In genomic region chr2:31965094-31965493, GRCh38 we compare ENCODE assay signal across 2 cellular contexts.
TF ChIP-seq lines count a peak whose summit lies in the region.

No MANE protein-coding gene starts in this region.

TF ChIP-seq in GM23338, 12 proteins besides CTCF, POLR2A, EP300 and RAD21:
- no peak for TF ChIP-seq POLR2AphosphoS5 (IDR thresholded peaks at IDR 0.05; ENCODE audit: low read depth)
- no peak for TF ChIP-seq EZH2phosphoT487 (IDR thresholded peaks at IDR 0.05; ENCODE audit: unreplicated experiment)
- TF ChIP-seq JUNB (IDR thresholded peaks at IDR 0.05; ENCODE audit: unreplicated experiment) = no peak
- TF ChIP-seq REST (IDR thresholded peaks at IDR 0.05; ENCODE audit: unreplicated experiment) = no peak
- no peak for TF ChIP-seq ZNF114 (CRISPR knock-in tag; IDR thresholded peaks at IDR 0.05)
- TF ChIP-seq EZH2 (IDR thresholded peaks at IDR 0.05; ENCODE audit: low read depth, unreplicated experiment) = no peak
- TF ChIP-seq NANOG (IDR thresholded peaks at IDR 0.05; ENCODE audit: borderline replicate concordance) = no peak
- TF ChIP-seq STAT1 (IDR thresholded peaks at IDR 0.05; ENCODE audit: unreplicated experiment) = no peak
- TF ChIP-seq CREB1 (CRISPR knock-in tag; IDR thresholded peaks at IDR 0.05; ENCODE audit: low read depth) = no peak
- no peak for TF ChIP-seq ZNF462 (CRISPR knock-in tag; IDR thresholded peaks at IDR 0.05)
- no peak for TF ChIP-seq ZNF331 (CRISPR knock-in tag; IDR thresholded peaks at IDR 0.05; ENCODE audit: low read depth)
- TF ChIP-seq ETS1 (IDR thresholded peaks at IDR 0.05) = no peak

TF ChIP-seq in GM12878, 131 proteins besides CTCF, POLR2A, EP300 and RAD21:
- TF ChIP-seq USF2 (IDR thresholded peaks at IDR 0.05; ENCODE audit: borderline replicate concordance, low read depth, low read length) (no peak), RB1 (IDR thresholded peaks at IDR 0.05; ENCODE audit: borderline replicate concordance) (no peak), ELK1 (IDR thresholded peaks at IDR 0.05; ENCODE audit: low read depth, low read length) (no peak), HDGF (IDR thresholded peaks at IDR 0.05) (0 out of 2 replicates have a peak, but pooled peaks have one; percentile 40)
